8 cellular contexts compared by ENCODE assay signal in genomic region chr4:101345271-101345595, GRCh38. TPM values are rescaled to one million over a fixed set of nuclear protein-coding genes. Genes with fewer than 3 reads are reported as not detected.
DNase-seq lines count a peak whose midpoint lies in the region; ATAC-seq and TF ChIP-seq lines count a peak whose summit lies in the region.

No MANE protein-coding gene starts in this region.

- H3K4me1 ChIP-seq in SK-N-SH (ENCODE audit: control insufficient read depth in 1 of 2, insufficient read depth in 2 of 2, low read depth in 1 of 2, low read length in 1 of 2): peaks cover 14 to 22% of the 10 kb centered on the region in 2 experiments
- H3K4me1 ChIP-seq in ectodermal cell (ENCODE audit: control insufficient read depth, insufficient read depth, low read length): peaks cover 14% of the 10 kb centered on the region

- H3F3A ChIP-seq in SK-N-SH (replicated peaks; ENCODE audit: insufficient read depth): peaks cover 37% of the 10 kb centered on the region

- peak; percentile 24 for DNase-seq in NK-92 treated with Interleukin-12 subunit alpha and Interleukin-12 subunit beta, amount 100 ng/mL, for 24 hours (lab: John Stamatoyannopoulos, UW)
- no peak for DNase-seq in NK-92 (lab: John Stamatoyannopoulos, UW; ENCODE audit: unreplicated experiment)
- DNase-seq in SK-N-SH: peak; percentile 30
- DNase-seq in SK-N-DZ (ENCODE audit: low spot score): no peak
- no peak for DNase-seq in NCI-H1694 treated with DMSO at 0.1 percent for 48 hours (lab: John Stamatoyannopoulos, UW)

- peaks cover 31% of the 10 kb centered on the region for H3K4me1 Mint-ChIP-seq in nephron

- ATAC-seq in HG03442 (IDR thresholded peaks at IDR 0.05; ENCODE audit: unreplicated experiment): no peak

- H3K9me3 Mint-ChIP-seq in nephron: no peaks in the 10 kb centered on the region

- TF ChIP-seq CTCF in SK-N-SH (IDR thresholded peaks at IDR 0.05) (no peak), nephron (IDR thresholded peaks at IDR 0.05; ENCODE audit: unreplicated experiment in 3 of 3) (no peak)

- H3K27me3 Mint-ChIP-seq in nephron (ENCODE audit: low read depth): peaks cover 15% of the 10 kb centered on the region

- H3K36me3 ChIP-seq in SK-N-SH (replicated peaks in 1 of 2; ENCODE audit: control insufficient read depth in 1 of 2, insufficient read depth in 2 of 2, low read length in 1 of 2): peaks cover 0 to 4% of the 10 kb centered on the region in 2 experiments
- no peaks in the 10 kb centered on the region for H3K36me3 ChIP-seq in ectodermal cell (ENCODE audit: control insufficient read depth, insufficient read depth, low read length)

- peak; percentile 15; the same call in 1 of the 2 replicates for TF ChIP-seq RAD21 in SK-N-SH (IDR thresholded peaks at IDR 0.05; ENCODE audit: low read length)

- H3K4me2 ChIP-seq in SK-N-SH: peak overlapping the region; percentile 84

- peak overlapping the region; percentile 64; the same call in 1 of the 2 replicates for H2AFZ ChIP-seq in SK-N-SH (ENCODE audit: low read depth)

- H3K36me3 Mint-ChIP-seq in nephron (ENCODE audit: low read depth): no peaks in the 10 kb centered on the region

- peaks cover 29% of the 10 kb centered on the region for H4K20me1 ChIP-seq in SK-N-SH (ENCODE audit: insufficient read depth)

- peak in 1 of 2 experiments; percentile 31; a peak in 1 of 4 replicates for TF ChIP-seq EP300 in SK-N-SH (IDR thresholded peaks at IDR 0.05; ENCODE audit: borderline replicate concordance in 1 of 2, low read depth in 1 of 2, low read length in 1 of 2)

- peak overlapping the region; percentile 78 to 95 (median 87) for H3K27ac Mint-ChIP-seq in nephron

- no peaks in the 10 kb centered on the region for H3K9me2 ChIP-seq in SK-N-SH

- peak overlapping the region; percentile 69; the same call in 1 of the 2 replicates for H3K9ac ChIP-seq in SK-N-SH

- CTCF ChIA-PET in SK-N-SH (lab: Yijun Ruan, JAX): interaction anchor here (1.1 to 1.8 kb wide), 3 partner anchors 8 to 176 kb away, joined by 3 to 8 read pairs (median 5); no protein-coding TSS in a partner anchor

- H3K27me3 ChIP-seq in SK-N-SH (ENCODE audit: insufficient read depth) (no peaks in the 10 kb centered on the region), ectodermal cell (ENCODE audit: control insufficient read depth, insufficient read depth, low read length, poor library complexity, severe bottlenecking) (peaks cover 16% of the 10 kb centered on the region)

- H3K79me2 ChIP-seq in SK-N-SH (ENCODE audit: insufficient read depth): peaks cover 56% of the 10 kb centered on the region

- H3K27ac ChIP-seq in SK-N-SH (ENCODE audit: low read depth in 2 of 2, low read length in 1 of 2): peak overlapping the region; percentile 65 to 91
- no peak overlapping the region for H3K27ac ChIP-seq in ectodermal cell (ENCODE audit: insufficient read depth, low read depth, low read length, poor library complexity, severe bottlenecking)

- POLR2A ChIA-PET in SK-N-SH (lab: Yijun Ruan, JAX): no interaction called here

- peak overlapping the region; percentile 94 to 99 (median 98) for H3K4me3 Mint-ChIP-seq in nephron

- 5% methylated on average over 3 of the region's 3 CpGs for WGBS in SK-N-SH (ENCODE audit: low lambda C conversion rate)
- WGBS in ectodermal cell, 2 experiments: 53 to 62% methylated on average over 3 of the region's 3 CpGs

- no peaks in the 10 kb centered on the region for H3K9me3 ChIP-seq in SK-N-SH
- no peaks in the 10 kb centered on the region for H3K9me3 ChIP-seq in ectodermal cell (ENCODE audit: control insufficient read depth, low read length)

- H3K4me3 ChIP-seq in SK-N-SH (ENCODE audit: low read depth in 2 of 2, low read length in 1 of 2) (peak overlapping the region; percentile 73 to 99), ectodermal cell (ENCODE audit: insufficient read depth, low read depth, low read length) (peak overlapping the region; percentile 74)

TF ChIP-seq in SK-N-SH, 30 proteins besides CTCF, POLR2A, EP300 and RAD21:
- no peak for TF ChIP-seq FOXM1 (IDR thresholded peaks at IDR 0.05; ENCODE audit: low read depth)
- TF ChIP-seq MXI1 (IDR thresholded peaks at IDR 0.05; ENCODE audit: low read depth, low read length): peak; percentile 67; the same call in 1 of the 2 replicates
- TF ChIP-seq GATA2 (CRISPR knock-in tag; IDR thresholded peaks at IDR 0.05): peak; percentile 92
- peak; percentile 17; the same call in 1 of the 2 replicates for TF ChIP-seq TCF12 (IDR thresholded peaks at IDR 0.05)
- no peak for TF ChIP-seq TEAD4 (IDR thresholded peaks at IDR 0.05; ENCODE audit: borderline replicate concordance, insufficient read depth)
- TF ChIP-seq SIN3A (IDR thresholded peaks at IDR 0.05; ENCODE audit: borderline replicate concordance, low read depth, low read length): no peak

RNA-seq across cellular contexts. Expression of gene PPP3CA, which starts 2.1 kb away (rescaled TPM):
- 10.5 and 10.7 TPM in 2 replicates for polyA plus RNA-seq in SK-N-SH (2012; rRNA removed)
- 11.9 and 13.2 TPM in 2 replicates for polyA plus RNA-seq in SK-N-SH (2012; cell fraction: cytosol; rRNA removed)
- polyA plus RNA-seq in SK-N-SH (2012; cell fraction: nucleus; rRNA removed): 4.6 and 7.9 TPM in 2 replicates
- polyA plus RNA-seq in ectodermal cell (2013, experiment 1 of 4): 32.8 TPM
- 35.5 TPM for polyA plus RNA-seq in ectodermal cell (2013, experiment 2 of 4)
- polyA plus RNA-seq in ectodermal cell (2013, experiment 3 of 4): 24.5 TPM
- 29.3 TPM for polyA plus RNA-seq in ectodermal cell (2013, experiment 4 of 4)
- polyA plus RNA-seq in SK-N-DZ (2014; cell fraction: cytosol; rRNA removed): 20.1 and 20.9 TPM in 2 replicates
- 15.6 and 17.6 TPM in 2 replicates for polyA plus RNA-seq in SK-N-DZ (2014; cell fraction: nucleus; rRNA removed)

Comparison
In these comparisons a context has a peak if more than half of its experiments do, and no peak if none do; other contexts are left out.
1. DNase-seq: peak in NK-92 treated with Interleukin-12 subunit alpha and Interleukin-12 subunit beta, amount 100 ng/mL, for 24 hours (single experiment) and SK-N-SH (single experiment); none in NK-92 (single experiment), SK-N-DZ (single experiment) and NCI-H1694 treated with DMSO at 0.1 percent for 48 hours (single experiment).